Comparison of ENCODE assay signal across 19 cellular contexts in the genomic region with DNA sequence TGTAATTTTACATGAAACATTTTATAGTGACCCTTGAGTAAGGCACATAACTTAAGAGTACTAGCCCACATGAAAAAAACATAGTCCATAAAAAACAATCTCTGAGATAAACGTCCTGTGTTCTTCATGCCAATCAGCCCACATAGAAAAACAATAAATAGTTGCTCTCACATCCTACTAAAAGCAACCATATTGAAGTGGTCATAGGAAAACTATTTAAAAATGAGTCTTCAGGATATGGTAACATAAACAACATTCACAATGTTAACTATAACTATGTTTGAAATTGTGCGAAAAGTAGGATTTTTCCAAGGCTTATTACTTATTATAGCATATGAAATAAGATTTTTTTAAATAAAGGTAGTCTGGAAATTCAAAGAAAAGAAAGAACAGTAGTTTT.
DNase-seq lines count a peak whose midpoint lies in the region; FAIRE-seq and TF ChIP-seq lines count a peak whose summit lies in the region.
"Had no signal": no experiment of that assay in that cellular context is flagged by ENCODE, and none has a peak within 500 bp of the region (broad histone marks: within the 10 kb centered on the region; RNA-seq: fewer than 3 reads in every experiment).

No MANE protein-coding gene starts in this region.

- H3K4me1 Mint-ChIP-seq in activated CD4-positive, alpha-beta memory T cell treated with anti-CD3 and anti-CD28 coated beads, Interleukin-2, amount 10 ng/mL, durations not matched to agents 7 days and 5 days, result no peaks in the 10 kb centered on the region
- H3K4me1 Mint-ChIP-seq: CD4-positive, CD25-positive, alpha-beta regulatory T cell; IgD-negative memory B cell had no signal

- H2AFZ ChIP-seq in endothelial cell of umbilical vein (ENCODE audit: low read depth, low read length), result no peak overlapping the region
- H2AFZ ChIP-seq in mesenchymal stem cell (ENCODE audit: low read depth, low read length), result no peak overlapping the region

- FAIRE-seq in endothelial cell of umbilical vein (lab: Jason Lieb, UNC), result no peak
- FAIRE-seq: GM12892 had no signal

- H3K4ac ChIP-seq in mesenchymal stem cell (ENCODE audit: low read depth in 1 of 2, low read length in 2 of 2), result no peak overlapping the region

- TF ChIP-seq POLR2A in endothelial cell of umbilical vein (IDR thresholded peaks at IDR 0.05; ENCODE audit: low read depth, low read length), result no peak

- H3K9me1 ChIP-seq in endothelial cell of umbilical vein (replicated peaks; ENCODE audit: control insufficient read depth, extremely low read depth, insufficient read depth, low read length), result no peaks in the 10 kb centered on the region

- H3K18ac ChIP-seq in mesenchymal stem cell (ENCODE audit: low read depth in 1 of 2, low read length in 2 of 2), result no peak overlapping the region

- H2BK15ac ChIP-seq in mesenchymal stem cell (ENCODE audit: low read depth, poor library complexity, severe bottlenecking), result no peak overlapping the region

- H2BK12ac ChIP-seq in mesenchymal stem cell (ENCODE audit: low read length in 2 of 2), result no peak overlapping the region

- no peak overlapping the region for H3K4me3 Mint-ChIP-seq in activated CD4-positive, alpha-beta memory T cell treated with anti-CD3 and anti-CD28 coated beads, Interleukin-2, amount 10 ng/mL, durations not matched to agents 7 days and 5 days
- H3K4me3 Mint-ChIP-seq: CD4-positive, CD25-positive, alpha-beta regulatory T cell; IgD-negative memory B cell had no signal

- H3K27ac ChIP-seq in endothelial cell of umbilical vein (ENCODE audit: insufficient read depth, low read depth, low read length), result peak overlapping the region; percentile 18
- H3K27ac ChIP-seq in mesenchymal stem cell (ENCODE audit: low read length, poor library complexity, severe bottlenecking), result no peak overlapping the region
- H3K27ac ChIP-seq: Peyer's patch had no signal

- peak overlapping the region; percentile 36 for H3K4me2 ChIP-seq in endothelial cell of umbilical vein (ENCODE audit: insufficient read depth, low read length)
- H3K4me2 ChIP-seq in mesenchymal stem cell (ENCODE audit: low read length, poor library complexity, severe bottlenecking), result no peak overlapping the region

- no peak overlapping the region for H2AK5ac ChIP-seq in mesenchymal stem cell (ENCODE audit: low read length, severe bottlenecking)

- no peak overlapping the region for H3K14ac ChIP-seq in mesenchymal stem cell (ENCODE audit: low read length in 2 of 2)

- no peak overlapping the region for H2BK120ac ChIP-seq in mesenchymal stem cell (ENCODE audit: low read depth, low read length)

- H3K4me3 ChIP-seq in endothelial cell of umbilical vein (replicated peaks in 1 of 3; ENCODE audit: insufficient read depth in 1 of 3, low read depth in 1 of 3, low read length in 3 of 3) (no peak overlapping the region), mesenchymal stem cell (ENCODE audit: insufficient read depth in 1 of 2, low read depth in 1 of 2, low read length in 2 of 2) (no peak overlapping the region)
- H3K4me3 ChIP-seq: Peyer's patch had no signal

- H3K27me3 ChIP-seq in endothelial cell of umbilical vein (ENCODE audit: control insufficient read depth in 2 of 2, insufficient read depth in 2 of 2, low read length in 2 of 2) (no peaks in the 10 kb centered on the region), mesenchymal stem cell (ENCODE audit: control insufficient read depth in 1 of 2, insufficient read depth in 1 of 2, low read length in 2 of 2) (no peaks in the 10 kb centered on the region)
- H3K27me3 ChIP-seq: Peyer's patch had no signal

- no peak overlapping the region for H4K8ac ChIP-seq in mesenchymal stem cell (ENCODE audit: low read length)

- H3K36me3 Mint-ChIP-seq in activated CD4-positive, alpha-beta memory T cell treated with anti-CD3 and anti-CD28 coated beads, Interleukin-2, amount 10 ng/mL, durations not matched to agents 7 days and 5 days (ENCODE audit: low read depth), result no peaks in the 10 kb centered on the region
- H3K36me3 Mint-ChIP-seq: CD4-positive, CD25-positive, alpha-beta regulatory T cell; IgD-negative memory B cell had no signal

- H4K20me1 ChIP-seq in endothelial cell of umbilical vein (replicated peaks; ENCODE audit: control insufficient read depth, extremely low read depth, insufficient read depth, low read length), result no peaks in the 10 kb centered on the region

- DNase-seq in M059J (ENCODE audit: low read depth) (peak; percentile 32), endothelial cell of umbilical vein (ENCODE audit: low read depth, low spot score) (peak; percentile 61), mesenchymal stem cell (peak; percentile 6), midbrain (lab: John Stamatoyannopoulos, UW) (no peak), hippocampal formation (lab: John Stamatoyannopoulos, UW) (no peak), NCI-H2171 treated with DMSO at 0.1 percent for 48 hours (lab: John Stamatoyannopoulos, UW) (no peak)
- no peak for DNase-seq in activated CD4-positive, alpha-beta memory T cell treated with anti-CD3 and anti-CD28 coated beads, Interleukin-2, amount 10 ng/mL, durations not matched to agents 7 days and 5 days
- DNase-seq: CD4-positive, CD25-positive, alpha-beta regulatory T cell; COR-L47; DMS79; NCI-H1436 treated with DMSO at 0.1 percent for 48 hours; NCI-H1930; NCI-H2227 treated with DMSO at 0.1 percent for 48 hours; NCI-H510A treated with DMSO at 0.1 percent for 48 hours; NCI-H774; NK-92 treated with Interleukin-12 subunit alpha and Interleukin-12 subunit beta, amount 100 ng/mL, for 24 hours; Peyer's patch had no signal

- no peaks in the 10 kb centered on the region for H3K9me3 Mint-ChIP-seq in activated CD4-positive, alpha-beta memory T cell treated with anti-CD3 and anti-CD28 coated beads, Interleukin-2, amount 10 ng/mL, durations not matched to agents 7 days and 5 days
- H3K9me3 Mint-ChIP-seq: IgD-negative memory B cell had no signal

- BruUV-seq in endothelial cell of umbilical vein (replicated peaks; lab: Mats Ljungman, UMichigan), result no TSS peak

- H3K23ac ChIP-seq in mesenchymal stem cell (ENCODE audit: low read length in 2 of 2), result no peak overlapping the region

- no peaks in the 10 kb centered on the region for H3K27me3 Mint-ChIP-seq in activated CD4-positive, alpha-beta memory T cell treated with anti-CD3 and anti-CD28 coated beads, Interleukin-2, amount 10 ng/mL, durations not matched to agents 7 days and 5 days
- H3K27me3 Mint-ChIP-seq: CD4-positive, CD25-positive, alpha-beta regulatory T cell; IgD-negative memory B cell had no signal

- POLR2A ChIA-PET in endothelial cell of umbilical vein (lab: Charles Lee), result no interaction called here
- POLR2A ChIA-PET in activated CD4-positive, alpha-beta memory T cell treated with anti-CD3 and anti-CD28 coated beads, Interleukin-2, amount 10 ng/mL, durations not matched to agents 7 days and 5 days (lab: Charles Lee), result no interaction called here

- H3K36me3 ChIP-seq in endothelial cell of umbilical vein (ENCODE audit: control insufficient read depth in 2 of 2, extremely low read depth in 1 of 2, insufficient read depth in 2 of 2, low read length in 2 of 2), result no peaks in the 10 kb centered on the region
- H3K36me3 ChIP-seq in mesenchymal stem cell (ENCODE audit: control insufficient read depth in 1 of 2, insufficient read depth in 2 of 2, low read depth in 1 of 2, low read length in 2 of 2), result no peaks in the 10 kb centered on the region
- H3K36me3 ChIP-seq: Peyer's patch had no signal

- no peaks in the 10 kb centered on the region for H3K79me2 ChIP-seq in endothelial cell of umbilical vein (ENCODE audit: control insufficient read depth, insufficient read depth, low read length)

- H3K9me3 ChIP-seq in endothelial cell of umbilical vein (replicated peaks; ENCODE audit: control insufficient read depth, insufficient read depth, low read length) (no peaks in the 10 kb centered on the region), mesenchymal stem cell (ENCODE audit: control insufficient read depth, low read length) (no peaks in the 10 kb centered on the region)
- H3K9me3 ChIP-seq: Peyer's patch had no signal

- intact Hi-C loops in endothelial cell of umbilical vein (cut with micrococcal nuclease), result no loop called here

- no peak overlapping the region for H3K27ac Mint-ChIP-seq in activated CD4-positive, alpha-beta memory T cell treated with anti-CD3 and anti-CD28 coated beads, Interleukin-2, amount 10 ng/mL, durations not matched to agents 7 days and 5 days
- H3K27ac Mint-ChIP-seq: CD4-positive, CD25-positive, alpha-beta regulatory T cell; IgD-negative memory B cell had no signal

- 0% methylated on average over 1 of the region's 2 CpGs for WGBS in mesenchymal stem cell

- no peaks in the 10 kb centered on the region for H3K79me1 ChIP-seq in mesenchymal stem cell (replicated peaks; ENCODE audit: low read length, poor library complexity, severe bottlenecking)

- H4K91ac ChIP-seq in mesenchymal stem cell (ENCODE audit: low read length), result no peak overlapping the region

- no peak overlapping the region for H2BK5ac ChIP-seq in mesenchymal stem cell (ENCODE audit: low read depth, low read length, poor library complexity, severe bottlenecking)

- dilution Hi-C loops in endothelial cell of umbilical vein (cut with MboI; ENCODE audit: extremely low pct_ligation_motif_present, low sequenced_read_pairs), result no loop called here

- TF ChIP-seq CTCF in endothelial cell of umbilical vein (IDR thresholded peaks at IDR 0.05; ENCODE audit: extremely low read depth in 1 of 2, insufficient read depth in 1 of 2, low read depth in 1 of 2, low read length in 2 of 2), result no peak

- H3K4me1 ChIP-seq in endothelial cell of umbilical vein (ENCODE audit: control insufficient read depth, extremely low read depth, insufficient read depth, low read length) (peaks cover 9% of the 10 kb centered on the region), mesenchymal stem cell (ENCODE audit: control insufficient read depth, insufficient read depth, low read depth, low read length) (no peaks in the 10 kb centered on the region)
- H3K4me1 ChIP-seq: Peyer's patch had no signal

- CTCF ChIA-PET in endothelial cell of umbilical vein (lab: Charles Lee), result no interaction called here
- CTCF ChIA-PET in activated CD4-positive, alpha-beta memory T cell treated with anti-CD3 and anti-CD28 coated beads, Interleukin-2, amount 10 ng/mL, durations not matched to agents 7 days and 5 days (lab: Charles Lee), result no interaction called here

- H3K9ac ChIP-seq in endothelial cell of umbilical vein (replicated peaks; ENCODE audit: extremely low read depth, insufficient read depth, low read length) (no peak overlapping the region), mesenchymal stem cell (ENCODE audit: low read length) (no peak overlapping the region)

TF ChIP-seq in endothelial cell of umbilical vein, 7 proteins besides CTCF, POLR2A, EP300 and RAD21:
- no peak for TF ChIP-seq GATA2 (IDR thresholded peaks at IDR 0.05; ENCODE audit: insufficient read depth, insufficient read length, low read depth, low read length)
- peak; percentile 26 for TF ChIP-seq JUN (IDR thresholded peaks at IDR 0.05; ENCODE audit: borderline replicate concordance, insufficient read depth, insufficient read length, low read depth)

Comparison
In these comparisons a context has a peak if more than half of its experiments do, and no peak if none do; other contexts are left out.
1. DNase-seq: peak in M059J (single experiment), endothelial cell of umbilical vein (single experiment) and mesenchymal stem cell (single experiment); none in midbrain (single experiment), hippocampal formation (0 of 2), activated CD4-positive, alpha-beta memory T cell treated with anti-CD3 and anti-CD28 coated beads, Interleukin-2, amount 10 ng/mL, durations not matched to agents 7 days and 5 days (single experiment) and NCI-H2171 treated with DMSO at 0.1 percent for 48 hours (single experiment).